Comparison of ENCODE assay signal across 1 cellular context in genomic region chr17:42305543-42306384, GRCh38.
TF ChIP-seq lines count a peak whose summit lies in the region.

No MANE protein-coding gene starts in this region.

TF ChIP-seq in K562, 482 proteins besides CTCF, POLR2A, EP300 and RAD21 (continues in another document):
- TF ChIP-seq WHSC1 (IDR thresholded peaks at IDR 0.05; ENCODE audit: low read length), result no peak
- TF ChIP-seq RBFOX2 (IDR thresholded peaks at IDR 0.05; ENCODE audit: low read depth, low read length), result peak; percentile 75
- no peak for TF ChIP-seq ARID1B (IDR thresholded peaks at IDR 0.05)
- TF ChIP-seq MECOM (CRISPR knock-in tag; IDR thresholded peaks at IDR 0.05), result no peak
- TF ChIP-seq CEBPG (CRISPR knock-in tag; IDR thresholded peaks at IDR 0.05), result no peak
- TF ChIP-seq CEBPG (tag; conservative IDR thresholded peaks at IDR 0.05 in 1 of 2, IDR thresholded peaks at IDR 0.05 in 1 of 2), result no peak
- no peak for TF ChIP-seq RBM17 (IDR thresholded peaks at IDR 0.05; ENCODE audit: borderline replicate concordance, low read depth, low read length)
- TF ChIP-seq GABPB2 (CRISPR knock-in tag; conservative IDR thresholded peaks at IDR 0.05), result no peak
- no peak for TF ChIP-seq ZFX (CRISPR knock-in tag; IDR thresholded peaks at IDR 0.05)
- no peak for TF ChIP-seq THAP7 (CRISPR knock-in tag; IDR thresholded peaks at IDR 0.05)
- TF ChIP-seq NCOA6 (IDR thresholded peaks at IDR 0.05), result no peak
- TF ChIP-seq ATF3 (IDR thresholded peaks at IDR 0.05), result no peak
- TF ChIP-seq ATF3 (CRISPR knock-in tag; conservative IDR thresholded peaks at IDR 0.05), result no peak
- TF ChIP-seq SLC30A9 (CRISPR knock-in tag; IDR thresholded peaks at IDR 0.05), result no peak
- no peak for TF ChIP-seq CLOCK (CRISPR knock-in tag; IDR thresholded peaks at IDR 0.05; ENCODE audit: borderline replicate concordance)
- TF ChIP-seq GTF2E2 (tag; IDR thresholded peaks at IDR 0.05), result no peak
- TF ChIP-seq TSHZ1 (CRISPR knock-in tag; IDR thresholded peaks at IDR 0.05), result no peak
- no peak for TF ChIP-seq CHCHD3 (CRISPR knock-in tag; IDR thresholded peaks at IDR 0.05)
- TF ChIP-seq ADNP (tag; IDR thresholded peaks at IDR 0.05), result no peak
- TF ChIP-seq ZNF764 (CRISPR knock-in tag; IDR thresholded peaks at IDR 0.05; ENCODE audit: low read depth), result no peak
- no peak for TF ChIP-seq STAT5B (CRISPR knock-in tag; IDR thresholded peaks at IDR 0.05)
- TF ChIP-seq ZNF23 (CRISPR knock-in tag; IDR thresholded peaks at IDR 0.05), result no peak
- no peak for TF ChIP-seq ARID3B (CRISPR knock-in tag; IDR thresholded peaks at IDR 0.05; ENCODE audit: borderline replicate concordance)
- TF ChIP-seq SPI1 (IDR thresholded peaks at IDR 0.05; ENCODE audit: borderline replicate concordance, low read depth, low read length), result no peak
- TF ChIP-seq STAT5A (IDR thresholded peaks at IDR 0.05; ENCODE audit: borderline replicate concordance, low read length), result no peak
- TF ChIP-seq XRCC3 (IDR thresholded peaks at IDR 0.05), result no peak
- no peak for TF ChIP-seq AFF1 (IDR thresholded peaks at IDR 0.05; ENCODE audit: low read depth in 1 of 2, partially characterized antibody in 2 of 2)
- no peak for TF ChIP-seq CBFA2T2 (conservative IDR thresholded peaks at IDR 0.05)
- 0 out of 2 replicates have a peak, but pooled peaks have one; percentile 7 for TF ChIP-seq ZNF316 (IDR thresholded peaks at IDR 0.05)
- TF ChIP-seq ILF3 (IDR thresholded peaks at IDR 0.05; ENCODE audit: borderline replicate concordance), result no peak
- no peak for TF ChIP-seq ZNF639 (CRISPR knock-in tag; conservative IDR thresholded peaks at IDR 0.05 in 1 of 2, IDR thresholded peaks at IDR 0.05 in 1 of 2)
- no peak for TF ChIP-seq CXXC5 (CRISPR knock-in tag; IDR thresholded peaks at IDR 0.05)
- no peak for TF ChIP-seq SP2 (IDR thresholded peaks at IDR 0.05; ENCODE audit: extremely low read depth, low read depth, low read length, poor library complexity, severe bottlenecking)
- TF ChIP-seq ZNF311 (CRISPR knock-in tag; IDR thresholded peaks at IDR 0.05), result no peak
- TF ChIP-seq TRIM24 (IDR thresholded peaks at IDR 0.05), result no peak
- no peak for TF ChIP-seq ZNF76 (CRISPR knock-in tag; IDR thresholded peaks at IDR 0.05; ENCODE audit: borderline replicate concordance)
- no peak for TF ChIP-seq EHMT2 (IDR thresholded peaks at IDR 0.05)
- no peak for TF ChIP-seq DEAF1 (CRISPR knock-in tag; IDR thresholded peaks at IDR 0.05)
- no peak for TF ChIP-seq NFIX (CRISPR knock-in tag; IDR thresholded peaks at IDR 0.05; ENCODE audit: low read depth)
- 0 out of 2 replicates have a peak, but pooled peaks have one; percentile 11 for TF ChIP-seq ZNF592 (IDR thresholded peaks at IDR 0.05)
- no peak for TF ChIP-seq SMC3 (conservative IDR thresholded peaks at IDR 0.05; ENCODE audit: insufficient read depth, low read depth, low read length)
